Comparison of ENCODE assay signal across 3 cellular contexts in the genomic region with DNA sequence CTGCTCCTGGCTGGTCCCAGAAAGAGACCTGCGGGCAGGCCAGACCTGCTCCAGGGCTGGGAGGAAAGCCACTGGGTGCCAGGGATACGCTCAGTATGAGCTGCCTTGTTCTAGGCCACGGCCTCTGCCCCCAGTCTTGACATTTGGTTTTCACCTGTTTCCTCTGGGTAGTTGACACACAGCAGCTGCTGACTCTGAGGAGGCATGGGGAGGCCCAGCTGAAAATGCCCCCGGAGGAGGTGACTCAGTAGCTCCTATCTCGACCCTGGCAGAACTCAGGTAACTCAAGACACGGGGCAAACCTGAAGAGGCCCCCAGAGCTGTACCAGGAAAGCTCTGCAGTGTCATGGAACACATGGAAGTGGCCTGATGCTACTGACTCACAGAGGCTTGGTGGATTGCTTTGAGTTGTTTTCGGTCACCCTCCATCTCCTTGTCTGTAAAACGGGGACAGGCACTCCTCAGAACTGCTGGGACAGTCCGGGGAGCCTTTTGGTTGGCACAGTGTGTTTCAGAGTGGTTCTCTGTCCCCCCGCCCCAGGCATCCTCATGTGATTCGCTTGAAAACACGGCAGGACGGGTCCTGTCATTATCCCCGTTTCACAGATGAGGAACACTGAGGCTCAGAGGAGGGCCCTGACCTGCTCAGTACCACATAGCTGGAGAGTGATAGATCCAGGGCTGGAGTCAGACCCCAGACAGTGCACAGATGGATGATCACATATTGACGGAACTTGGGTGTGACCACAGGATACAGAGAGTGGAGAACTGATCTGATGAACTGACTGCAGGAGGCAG.
A peak's percentile ranks its signal among the peaks of the same experiment; 100 is the strongest.
TF ChIP-seq lines count a peak whose summit lies in the region.

No MANE protein-coding gene starts in this region.

TF ChIP-seq in SK-N-SH, 30 proteins besides CTCF, POLR2A, EP300 and RAD21:
- TF ChIP-seq GABPA (IDR thresholded peaks at IDR 0.05; ENCODE audit: low read depth): no peak
TF ChIP-seq in SK-N-SH: peak in this region for 0.

TF ChIP-seq in SK-N-SH treated with all-trans-retinoic acid at 6 μM for 48 hours, 23 proteins besides CTCF, POLR2A, EP300 and RAD21 (continues in another document):
- no peak for TF ChIP-seq ZNF70 (CRISPR knock-in tag; IDR thresholded peaks at IDR 0.05)
- no peak for TF ChIP-seq ESRRG (CRISPR knock-in tag; IDR thresholded peaks at IDR 0.05)
- TF ChIP-seq ARNTL (CRISPR knock-in tag; IDR thresholded peaks at IDR 0.05; ENCODE audit: borderline replicate concordance, low read depth): no peak
- no peak for TF ChIP-seq PPARA (CRISPR knock-in tag; IDR thresholded peaks at IDR 0.05; ENCODE audit: borderline replicate concordance)
- TF ChIP-seq ZNF565 (CRISPR knock-in tag; conservative IDR thresholded peaks at IDR 0.05; ENCODE audit: low read depth): no peak
- no peak for TF ChIP-seq TCF4 (CRISPR knock-in tag; IDR thresholded peaks at IDR 0.05; ENCODE audit: borderline replicate concordance)
- no peak for TF ChIP-seq ZNF8 (CRISPR knock-in tag; IDR thresholded peaks at IDR 0.05)
- TF ChIP-seq, protein P1, sequence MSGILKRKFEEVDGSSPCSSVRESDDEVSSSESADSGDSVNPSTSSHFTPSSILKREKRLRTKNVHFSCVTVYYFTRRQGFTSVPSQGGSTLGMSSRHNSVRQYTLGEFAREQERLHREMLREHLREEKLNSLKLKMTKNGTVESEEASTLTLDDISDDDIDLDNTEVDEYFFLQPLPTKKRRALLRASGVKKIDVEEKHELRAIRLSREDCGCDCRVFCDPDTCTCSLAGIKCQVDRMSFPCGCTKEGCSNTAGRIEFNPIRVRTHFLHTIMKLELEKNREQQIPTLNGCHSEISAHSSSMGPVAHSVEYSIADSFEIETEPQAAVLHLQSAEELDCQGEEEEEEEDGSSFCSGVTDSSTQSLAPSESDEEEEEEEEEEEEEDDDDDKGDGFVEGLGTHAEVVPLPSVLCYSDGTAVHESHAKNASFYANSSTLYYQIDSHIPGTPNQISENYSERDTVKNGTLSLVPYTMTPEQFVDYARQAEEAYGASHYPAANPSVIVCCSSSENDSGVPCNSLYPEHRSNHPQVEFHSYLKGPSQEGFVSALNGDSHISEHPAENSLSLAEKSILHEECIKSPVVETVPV (CRISPR knock-in tag; IDR thresholded peaks at IDR 0.05): no peak
- TF ChIP-seq, protein P2, sequence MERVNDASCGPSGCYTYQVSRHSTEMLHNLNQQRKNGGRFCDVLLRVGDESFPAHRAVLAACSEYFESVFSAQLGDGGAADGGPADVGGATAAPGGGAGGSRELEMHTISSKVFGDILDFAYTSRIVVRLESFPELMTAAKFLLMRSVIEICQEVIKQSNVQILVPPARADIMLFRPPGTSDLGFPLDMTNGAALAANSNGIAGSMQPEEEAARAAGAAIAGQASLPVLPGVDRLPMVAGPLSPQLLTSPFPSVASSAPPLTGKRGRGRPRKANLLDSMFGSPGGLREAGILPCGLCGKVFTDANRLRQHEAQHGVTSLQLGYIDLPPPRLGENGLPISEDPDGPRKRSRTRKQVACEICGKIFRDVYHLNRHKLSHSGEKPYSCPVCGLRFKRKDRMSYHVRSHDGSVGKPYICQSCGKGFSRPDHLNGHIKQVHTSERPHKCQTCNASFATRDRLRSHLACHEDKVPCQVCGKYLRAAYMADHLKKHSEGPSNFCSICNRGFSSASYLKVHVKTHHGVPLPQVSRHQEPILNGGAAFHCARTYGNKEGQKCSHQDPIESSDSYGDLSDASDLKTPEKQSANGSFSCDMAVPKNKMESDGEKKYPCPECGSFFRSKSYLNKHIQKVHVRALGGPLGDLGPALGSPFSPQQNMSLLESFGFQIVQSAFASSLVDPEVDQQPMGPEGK (CRISPR knock-in tag; IDR thresholded peaks at IDR 0.05; ENCODE audit: borderline replicate concordance): no peak
- no peak for TF ChIP-seq OSR1 (CRISPR knock-in tag; IDR thresholded peaks at IDR 0.05)
- no peak for TF ChIP-seq ZFP3 (CRISPR knock-in tag; IDR thresholded peaks at IDR 0.05)
- TF ChIP-seq BACH2 (CRISPR knock-in tag; IDR thresholded peaks at IDR 0.05; ENCODE audit: borderline replicate concordance): no peak
- TF ChIP-seq, protein P3, sequence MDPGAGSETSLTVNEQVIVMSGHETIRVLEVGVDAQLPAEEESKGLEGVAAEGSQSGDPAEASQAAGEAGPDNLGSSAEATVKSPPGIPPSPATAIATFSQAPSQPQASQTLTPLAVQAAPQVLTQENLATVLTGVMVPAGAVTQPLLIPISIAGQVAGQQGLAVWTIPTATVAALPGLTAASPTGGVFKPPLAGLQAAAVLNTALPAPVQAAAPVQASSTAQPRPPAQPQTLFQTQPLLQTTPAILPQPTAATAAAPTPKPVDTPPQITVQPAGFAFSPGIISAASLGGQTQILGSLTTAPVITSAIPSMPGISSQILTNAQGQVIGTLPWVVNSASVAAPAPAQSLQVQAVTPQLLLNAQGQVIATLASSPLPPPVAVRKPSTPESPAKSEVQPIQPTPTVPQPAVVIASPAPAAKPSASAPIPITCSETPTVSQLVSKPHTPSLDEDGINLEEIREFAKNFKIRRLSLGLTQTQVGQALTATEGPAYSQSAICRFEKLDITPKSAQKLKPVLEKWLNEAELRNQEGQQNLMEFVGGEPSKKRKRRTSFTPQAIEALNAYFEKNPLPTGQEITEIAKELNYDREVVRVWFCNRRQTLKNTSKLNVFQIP (CRISPR knock-in tag; IDR thresholded peaks at IDR 0.05; ENCODE audit: borderline replicate concordance, low read depth): no peak
- no peak for TF ChIP-seq ZFP30 (CRISPR knock-in tag; IDR thresholded peaks at IDR 0.05)
- TF ChIP-seq RARB (CRISPR knock-in tag; IDR thresholded peaks at IDR 0.05): no peak
- no peak for TF ChIP-seq CSDC2 (CRISPR knock-in tag; IDR thresholded peaks at IDR 0.05)
- TF ChIP-seq ISL1 (CRISPR knock-in tag; IDR thresholded peaks at IDR 0.05): no peak
- TF ChIP-seq, protein P4, sequence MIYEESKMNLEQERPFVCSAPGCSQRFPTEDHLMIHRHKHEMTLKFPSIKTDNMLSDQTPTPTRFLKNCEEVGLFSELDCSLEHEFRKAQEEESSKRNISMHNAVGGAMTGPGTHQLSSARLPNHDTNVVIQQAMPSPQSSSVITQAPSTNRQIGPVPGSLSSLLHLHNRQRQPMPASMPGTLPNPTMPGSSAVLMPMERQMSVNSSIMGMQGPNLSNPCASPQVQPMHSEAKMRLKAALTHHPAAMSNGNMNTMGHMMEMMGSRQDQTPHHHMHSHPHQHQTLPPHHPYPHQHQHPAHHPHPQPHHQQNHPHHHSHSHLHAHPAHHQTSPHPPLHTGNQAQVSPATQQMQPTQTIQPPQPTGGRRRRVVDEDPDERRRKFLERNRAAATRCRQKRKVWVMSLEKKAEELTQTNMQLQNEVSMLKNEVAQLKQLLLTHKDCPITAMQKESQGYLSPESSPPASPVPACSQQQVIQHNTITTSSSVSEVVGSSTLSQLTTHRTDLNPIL (CRISPR knock-in tag; IDR thresholded peaks at IDR 0.05; ENCODE audit: low read depth): no peak

TF ChIP-seq in K562, 482 proteins besides CTCF, POLR2A, EP300 and RAD21:
- TF ChIP-seq HNRNPK (IDR thresholded peaks at IDR 0.05; ENCODE audit: low read depth, low read length, poor library complexity, severe bottlenecking) (no peak), DPF2 (IDR thresholded peaks at IDR 0.05) (no peak), KDM1A (IDR thresholded peaks at IDR 0.05) (0 out of 4 replicates have a peak, but pooled peaks of 1 of the 2 experiments have one; percentile 24), ZNF217 (CRISPR knock-in tag; IDR thresholded peaks at IDR 0.05) (no peak), RBM25 (IDR thresholded peaks at IDR 0.05; ENCODE audit: low read depth, low read length, severe bottlenecking) (peak; percentile 79), ZNF224 (CRISPR knock-in tag; IDR thresholded peaks at IDR 0.05) (no peak), PTRF (tag; IDR thresholded peaks at IDR 0.05) (no peak), BCOR (IDR thresholded peaks at IDR 0.05) (peak; percentile 81), ETV6 (IDR thresholded peaks at IDR 0.05; ENCODE audit: borderline replicate concordance in 1 of 2, low read depth in 2 of 2, low read length in 1 of 2) (no peak), ETV6 (CRISPR knock-in tag; IDR thresholded peaks at IDR 0.05; ENCODE audit: borderline replicate concordance) (no peak), ZNF436 (CRISPR knock-in tag; IDR thresholded peaks at IDR 0.05) (no peak)
- TF ChIP-seq, protein P5, sequence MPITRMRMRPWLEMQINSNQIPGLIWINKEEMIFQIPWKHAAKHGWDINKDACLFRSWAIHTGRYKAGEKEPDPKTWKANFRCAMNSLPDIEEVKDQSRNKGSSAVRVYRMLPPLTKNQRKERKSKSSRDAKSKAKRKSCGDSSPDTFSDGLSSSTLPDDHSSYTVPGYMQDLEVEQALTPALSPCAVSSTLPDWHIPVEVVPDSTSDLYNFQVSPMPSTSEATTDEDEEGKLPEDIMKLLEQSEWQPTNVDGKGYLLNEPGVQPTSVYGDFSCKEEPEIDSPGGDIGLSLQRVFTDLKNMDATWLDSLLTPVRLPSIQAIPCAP (CRISPR knock-in tag; IDR thresholded peaks at IDR 0.05; ENCODE audit: borderline replicate concordance): no peak
- TF ChIP-seq, protein P6, sequence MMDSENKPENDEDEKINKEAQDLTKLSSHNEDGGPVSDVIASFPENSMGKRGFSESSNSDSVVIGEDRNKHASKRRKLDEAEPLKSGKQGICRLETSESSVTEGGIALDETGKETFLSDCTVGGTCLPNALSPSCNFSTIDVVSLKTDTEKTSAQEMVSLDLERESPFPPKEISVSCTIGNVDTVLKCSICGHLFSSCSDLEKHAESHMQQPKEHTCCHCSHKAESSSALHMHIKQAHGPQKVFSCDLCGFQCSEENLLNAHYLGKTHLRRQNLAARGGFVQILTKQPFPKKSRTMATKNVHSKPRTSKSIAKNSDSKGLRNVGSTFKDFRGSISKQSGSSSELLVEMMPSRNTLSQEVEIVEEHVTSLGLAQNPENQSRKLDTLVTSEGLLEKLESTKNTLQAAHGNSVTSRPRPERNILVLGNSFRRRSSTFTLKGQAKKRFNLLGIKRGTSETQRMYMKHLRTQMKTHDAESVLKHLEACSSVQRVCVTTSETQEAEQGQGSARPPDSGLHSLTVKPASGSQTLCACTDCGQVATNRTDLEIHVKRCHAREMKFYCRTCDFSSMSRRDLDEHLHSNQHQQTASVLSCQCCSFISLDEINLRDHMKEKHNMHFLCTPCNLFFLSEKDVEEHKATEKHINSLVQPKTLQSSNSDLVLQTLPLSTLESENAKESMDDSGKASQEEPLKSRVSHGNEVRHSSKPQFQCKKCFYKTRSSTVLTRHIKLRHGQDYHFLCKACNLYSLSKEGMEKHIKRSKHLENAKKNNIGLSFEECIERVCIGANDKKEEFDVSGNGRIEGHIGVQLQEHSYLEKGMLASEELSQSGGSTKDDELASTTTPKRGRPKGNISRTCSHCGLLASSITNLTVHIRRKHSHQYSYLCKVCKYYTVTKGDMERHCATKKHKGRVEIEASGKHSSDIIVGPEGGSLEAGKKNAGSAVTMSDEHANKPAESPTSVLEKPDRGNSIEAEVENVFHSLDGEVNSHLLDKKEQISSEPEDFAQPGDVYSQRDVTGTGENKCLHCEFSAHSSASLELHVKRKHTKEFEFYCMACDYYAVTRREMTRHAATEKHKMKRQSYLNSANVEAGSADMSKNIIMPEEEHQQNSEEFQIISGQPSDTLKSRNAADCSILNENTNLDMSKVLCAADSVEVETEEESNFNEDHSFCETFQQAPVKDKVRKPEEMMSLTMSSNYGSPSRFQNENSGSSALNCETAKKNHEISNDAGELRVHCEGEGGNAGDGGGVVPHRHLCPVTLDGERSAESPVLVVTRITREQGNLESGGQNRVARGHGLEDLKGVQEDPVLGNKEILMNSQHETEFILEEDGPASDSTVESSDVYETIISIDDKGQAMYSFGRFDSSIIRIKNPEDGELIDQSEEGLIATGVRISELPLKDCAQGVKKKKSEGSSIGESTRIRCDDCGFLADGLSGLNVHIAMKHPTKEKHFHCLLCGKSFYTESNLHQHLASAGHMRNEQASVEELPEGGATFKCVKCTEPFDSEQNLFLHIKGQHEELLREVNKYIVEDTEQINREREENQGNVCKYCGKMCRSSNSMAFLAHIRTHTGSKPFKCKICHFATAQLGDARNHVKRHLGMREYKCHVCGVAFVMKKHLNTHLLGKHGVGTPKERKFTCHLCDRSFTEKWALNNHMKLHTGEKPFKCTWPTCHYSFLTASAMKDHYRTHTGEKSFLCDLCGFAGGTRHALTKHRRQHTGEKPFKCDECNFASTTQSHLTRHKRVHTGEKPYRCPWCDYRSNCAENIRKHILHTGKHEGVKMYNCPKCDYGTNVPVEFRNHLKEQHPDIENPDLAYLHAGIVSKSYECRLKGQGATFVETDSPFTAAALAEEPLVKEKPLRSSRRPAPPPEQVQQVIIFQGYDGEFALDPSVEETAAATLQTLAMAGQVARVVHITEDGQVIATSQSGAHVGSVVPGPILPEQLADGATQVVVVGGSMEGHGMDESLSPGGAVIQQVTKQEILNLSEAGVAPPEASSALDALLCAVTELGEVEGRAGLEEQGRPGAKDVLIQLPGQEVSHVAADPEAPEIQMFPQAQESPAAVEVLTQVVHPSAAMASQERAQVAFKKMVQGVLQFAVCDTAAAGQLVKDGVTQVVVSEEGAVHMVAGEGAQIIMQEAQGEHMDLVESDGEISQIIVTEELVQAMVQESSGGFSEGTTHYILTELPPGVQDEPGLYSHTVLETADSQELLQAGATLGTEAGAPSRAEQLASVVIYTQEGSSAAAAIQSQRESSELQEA (IDR thresholded peaks at IDR 0.05; ENCODE audit: low read depth): no peak
- TF ChIP-seq, protein P7, sequence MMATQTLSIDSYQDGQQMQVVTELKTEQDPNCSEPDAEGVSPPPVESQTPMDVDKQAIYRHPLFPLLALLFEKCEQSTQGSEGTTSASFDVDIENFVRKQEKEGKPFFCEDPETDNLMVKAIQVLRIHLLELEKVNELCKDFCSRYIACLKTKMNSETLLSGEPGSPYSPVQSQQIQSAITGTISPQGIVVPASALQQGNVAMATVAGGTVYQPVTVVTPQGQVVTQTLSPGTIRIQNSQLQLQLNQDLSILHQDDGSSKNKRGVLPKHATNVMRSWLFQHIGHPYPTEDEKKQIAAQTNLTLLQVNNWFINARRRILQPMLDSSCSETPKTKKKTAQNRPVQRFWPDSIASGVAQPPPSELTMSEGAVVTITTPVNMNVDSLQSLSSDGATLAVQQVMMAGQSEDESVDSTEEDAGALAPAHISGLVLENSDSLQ (IDR thresholded peaks at IDR 0.05): no peak
- TF ChIP-seq, protein P8, sequence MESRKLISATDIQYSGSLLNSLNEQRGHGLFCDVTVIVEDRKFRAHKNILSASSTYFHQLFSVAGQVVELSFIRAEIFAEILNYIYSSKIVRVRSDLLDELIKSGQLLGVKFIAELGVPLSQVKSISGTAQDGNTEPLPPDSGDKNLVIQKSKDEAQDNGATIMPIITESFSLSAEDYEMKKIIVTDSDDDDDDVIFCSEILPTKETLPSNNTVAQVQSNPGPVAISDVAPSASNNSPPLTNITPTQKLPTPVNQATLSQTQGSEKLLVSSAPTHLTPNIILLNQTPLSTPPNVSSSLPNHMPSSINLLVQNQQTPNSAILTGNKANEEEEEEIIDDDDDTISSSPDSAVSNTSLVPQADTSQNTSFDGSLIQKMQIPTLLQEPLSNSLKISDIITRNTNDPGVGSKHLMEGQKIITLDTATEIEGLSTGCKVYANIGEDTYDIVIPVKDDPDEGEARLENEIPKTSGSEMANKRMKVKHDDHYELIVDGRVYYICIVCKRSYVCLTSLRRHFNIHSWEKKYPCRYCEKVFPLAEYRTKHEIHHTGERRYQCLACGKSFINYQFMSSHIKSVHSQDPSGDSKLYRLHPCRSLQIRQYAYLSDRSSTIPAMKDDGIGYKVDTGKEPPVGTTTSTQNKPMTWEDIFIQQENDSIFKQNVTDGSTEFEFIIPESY (CRISPR knock-in tag; IDR thresholded peaks at IDR 0.05): no peak
